In genomic region chr22:37054600-37055365, GRCh38 we compare ENCODE assay signal across 1 cellular context.
TF ChIP-seq lines count a peak whose summit lies in the region.

No MANE protein-coding gene starts in this region.

TF ChIP-seq in K562, 482 proteins besides CTCF, POLR2A, EP300 and RAD21 (continued from another document):
- peak; percentile 56 for TF ChIP-seq PKNOX1 (IDR thresholded peaks at IDR 0.05)
